8 cellular contexts compared by ENCODE assay signal in genomic region chr14:105180598-105181528, GRCh38. TPM values are rescaled to one million over a fixed set of nuclear protein-coding genes. Genes with fewer than 3 reads are reported as not detected.
DNase-seq lines count a peak whose midpoint lies in the region; ATAC-seq, FAIRE-seq and TF ChIP-seq lines count a peak whose summit lies in the region.

Gene NUDT14 (minus strand): TSS chr14:105181312. CDS start chr14:105181209, 103 bp downstream.

- H3K36me3 Mint-ChIP-seq in CD8-positive, alpha-beta T cell = no peaks in the 10 kb centered on the region
- no peaks in the 10 kb centered on the region for H3K36me3 Mint-ChIP-seq in WTC11

- no peaks in the 10 kb centered on the region for H4K20me1 ChIP-seq in Loucy (ENCODE audit: insufficient read depth, low read length, poor library complexity, severe bottlenecking)

- peak; percentile 94 for ATAC-seq in CD8-positive, alpha-beta T cell
- ATAC-seq in GM21390 (IDR thresholded peaks at IDR 0.05; ENCODE audit: unreplicated experiment) = peak; percentile 59
- peak; percentile 66 for ATAC-seq in WTC11

- no peak within 1 kb of the TSS for H3K27ac Mint-ChIP-seq in CD8-positive, alpha-beta T cell
- H3K27ac Mint-ChIP-seq in WTC11 = no peak within 1 kb of the TSS

- H3K27me3 ChIP-seq in CD8-positive, alpha-beta T cell (ENCODE audit: insufficient read depth, low read length) = no peaks in the 10 kb centered on the region
- no peaks in the 10 kb centered on the region for H3K27me3 ChIP-seq in Loucy (ENCODE audit: insufficient read depth, low read length, poor library complexity, severe bottlenecking)

- H3K9ac ChIP-seq in Loucy (ENCODE audit: low read depth, low read length, poor library complexity, severe bottlenecking) = peak within 1 kb of the TSS; percentile 70
- H3K9ac ChIP-seq in kidney (ENCODE audit: low read length in 2 of 2) = peak within 1 kb of the TSS in 1 of 2 donors; percentile 59

- peaks cover 25% of the 10 kb centered on the region for H3K4me1 ChIP-seq in CD8-positive, alpha-beta T cell (ENCODE audit: insufficient read depth, low read length)
- peaks cover 34% of the 10 kb centered on the region for H3K4me1 ChIP-seq in Loucy (ENCODE audit: insufficient read depth, low read length, poor library complexity, severe bottlenecking)
- peaks cover 0 to 12% of the 10 kb centered on the region in 2 donors for H3K4me1 ChIP-seq in kidney (ENCODE audit: control insufficient read depth in 1 of 2, insufficient read depth in 1 of 2, low read depth in 1 of 2, low read length in 2 of 2)

- no peak within 1 kb of the TSS for H3K27ac ChIP-seq in CD8-positive, alpha-beta T cell (ENCODE audit: low read depth, low read length)
- no peak within 1 kb of the TSS for H3K27ac ChIP-seq in kidney (ENCODE audit: low read depth in 2 of 2, low read length in 2 of 2)

- H3K9me3 Mint-ChIP-seq in CD8-positive, alpha-beta T cell = no peaks in the 10 kb centered on the region
- H3K9me3 Mint-ChIP-seq in WTC11 = no peaks in the 10 kb centered on the region

- no peak for FAIRE-seq in kidney (lab: Jason Lieb, UNC)

- peaks cover 15% of the 10 kb centered on the region; the same call in 1 of the 2 replicates for H3K79me2 ChIP-seq in Loucy (ENCODE audit: insufficient read depth, low read length)

- DNase-seq in CD8-positive, alpha-beta T cell = peak; percentile 77 to 95 (median 86)
- DNase-seq in WTC11 (ENCODE audit: low spot score) (peak; percentile 78), cardiac fibroblast (ENCODE audit: low read depth in 2 of 2) (peak; percentile 28 to 54), kidney (peak; percentile 95), superior temporal gyrus (ENCODE audit: extremely low spot score) (no peak)
- peak; percentile 80 to 87 for DNase-seq in stimulated activated CD4-positive, alpha-beta T cell treated with anti-CD3 and anti-CD28 coated beads, Interleukin-2, amount 100 ng/mL, for 24 hours

- H3K36me3 ChIP-seq in CD8-positive, alpha-beta T cell (ENCODE audit: insufficient read depth, low read length) = no peaks in the 10 kb centered on the region
- H3K36me3 ChIP-seq in Loucy (ENCODE audit: insufficient read depth, low read length) = no peaks in the 10 kb centered on the region
- H3K36me3 ChIP-seq in kidney (ENCODE audit: control insufficient read depth in 1 of 2, insufficient read depth in 2 of 2, low read length in 2 of 2) = no peaks in the 10 kb centered on the region

- TF ChIP-seq CTCF in CD8-positive, alpha-beta T cell (IDR thresholded peaks at IDR 0.05) = no peak
- no peak for TF ChIP-seq CTCF in Loucy (conservative IDR thresholded peaks at IDR 0.05; ENCODE audit: low read length)
- no peak for TF ChIP-seq CTCF in WTC11 (IDR thresholded peaks at IDR 0.05)
- TF ChIP-seq CTCF in cardiac fibroblast (IDR thresholded peaks at IDR 0.05; ENCODE audit: low read depth, low read length) = no peak
- no peak for TF ChIP-seq CTCF in kidney (IDR thresholded peaks at IDR 0.05; ENCODE audit: borderline replicate concordance, extremely low read depth, insufficient read depth)

- CTCF ChIA-PET in CD8-positive, alpha-beta T cell (lab: Charles Lee) = no interaction called here
- CTCF ChIA-PET in WTC11 (lab: Charles Lee) = interaction anchor here (0.6 to 8.3 kb wide), 22 partner anchors 8 to 309 kb away, joined by 3 to 107 read pairs (median 5); partner anchors contain the start of genes BRF1, BTBD6 and JAG2

- peak within 1 kb of the TSS; percentile 77 for H3K4me2 ChIP-seq in Loucy (ENCODE audit: low read depth, low read length, poor library complexity, severe bottlenecking)

- peaks cover 16% of the 10 kb centered on the region for H3K4me1 Mint-ChIP-seq in CD8-positive, alpha-beta T cell (ENCODE audit: low read depth)
- peaks cover 3% of the 10 kb centered on the region; the same call in 1 of the 2 replicates for H3K4me1 Mint-ChIP-seq in WTC11

- H3F3A ChIP-seq in Loucy (ENCODE audit: low read depth) = no peaks in the 10 kb centered on the region

- H3K9me3 ChIP-seq in CD8-positive, alpha-beta T cell (ENCODE audit: low read length) = no peaks in the 10 kb centered on the region
- no peaks in the 10 kb centered on the region for H3K9me3 ChIP-seq in Loucy (ENCODE audit: insufficient read depth, low read depth, low read length)
- no peaks in the 10 kb centered on the region for H3K9me3 ChIP-seq in kidney (ENCODE audit: control insufficient read depth in 1 of 2, low read length in 2 of 2)

- intact Hi-C loops in CD8-positive, alpha-beta T cell (cut with DNase I, micrococcal nuclease) = loop anchor here (1.0 to 10.0 kb wide), 11 partner anchors 12 to 429 kb away; partner anchors contain the start of genes BRF1 (in 2 of the 2), TEDC1 (in 2 of the 2), BTBD6 (in 1 of the 2) and CDCA4 (in 1 of the 2)
- intact Hi-C loops in kidney (cut with DNase I) = no loop called here

- POLR2A ChIA-PET in CD8-positive, alpha-beta T cell (lab: Charles Lee) = no interaction called here
- POLR2A ChIA-PET in WTC11 (lab: Charles Lee) = interaction anchor here (0.9 to 1.3 kb wide), 2 partner anchors 94 to 121 kb away, joined by 3 to 4 read pairs; no protein-coding TSS in a partner anchor

- no peaks in the 10 kb centered on the region for H3K27me3 Mint-ChIP-seq in CD8-positive, alpha-beta T cell (ENCODE audit: low read depth)
- H3K27me3 Mint-ChIP-seq in WTC11 (ENCODE audit: low read depth) = peaks cover 24% of the 10 kb centered on the region

- H3K4me3 ChIP-seq in CD8-positive, alpha-beta T cell (ENCODE audit: low read depth, low read length) = peak within 1 kb of the TSS; percentile 37
- peak within 1 kb of the TSS; percentile 81 for H3K4me3 ChIP-seq in Loucy (ENCODE audit: low read length, poor library complexity, severe bottlenecking)
- peak within 1 kb of the TSS; percentile 58 to 61 for H3K4me3 ChIP-seq in cardiac fibroblast (replicated peaks in 1 of 2; ENCODE audit: low read depth in 2 of 2, low read length in 2 of 2)
- peak within 1 kb of the TSS; percentile 18 to 65 for H3K4me3 ChIP-seq in kidney (ENCODE audit: low read length in 2 of 2)

- H2AFZ ChIP-seq in Loucy (ENCODE audit: low read length) = 0 out of 2 replicates have a peak within 1 kb of the TSS, but pooled peaks have one; percentile 65

- H3K4me3 Mint-ChIP-seq in CD8-positive, alpha-beta T cell = peak within 1 kb of the TSS; percentile 76
- peak within 1 kb of the TSS; percentile 71 for H3K4me3 Mint-ChIP-seq in WTC11

- no peaks in the 10 kb centered on the region for H3K9me2 ChIP-seq in Loucy (replicated peaks; ENCODE audit: low read depth, low read length)

TF ChIP-seq in WTC11, 78 proteins besides CTCF, POLR2A, EP300 and RAD21:
- TF ChIP-seq FOXP4 (CRISPR knock-in tag; IDR thresholded peaks at IDR 0.05) = 0 out of 2 replicates have a peak, but pooled peaks have one; percentile 17
- peak; percentile 81 for TF ChIP-seq SP1 (CRISPR knock-in tag; conservative IDR thresholded peaks at IDR 0.05)
- TF ChIP-seq RORB (CRISPR knock-in tag; IDR thresholded peaks at IDR 0.05) = no peak
- TF ChIP-seq E2F1 (CRISPR knock-in tag; IDR thresholded peaks at IDR 0.05) = no peak
- TF ChIP-seq, protein P1, sequence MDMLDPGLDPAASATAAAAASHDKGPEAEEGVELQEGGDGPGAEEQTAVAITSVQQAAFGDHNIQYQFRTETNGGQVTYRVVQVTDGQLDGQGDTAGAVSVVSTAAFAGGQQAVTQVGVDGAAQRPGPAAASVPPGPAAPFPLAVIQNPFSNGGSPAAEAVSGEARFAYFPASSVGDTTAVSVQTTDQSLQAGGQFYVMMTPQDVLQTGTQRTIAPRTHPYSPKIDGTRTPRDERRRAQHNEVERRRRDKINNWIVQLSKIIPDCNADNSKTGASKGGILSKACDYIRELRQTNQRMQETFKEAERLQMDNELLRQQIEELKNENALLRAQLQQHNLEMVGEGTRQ (CRISPR knock-in tag; IDR thresholded peaks at IDR 0.05) = peak; percentile 86
- no peak for TF ChIP-seq NFE2L1 (CRISPR knock-in tag; IDR thresholded peaks at IDR 0.05)
- peak; percentile 33; the same call in 1 of the 2 replicates for TF ChIP-seq ZNF423 (CRISPR knock-in tag; IDR thresholded peaks at IDR 0.05)
- no peak for TF ChIP-seq PRRX2 (CRISPR knock-in tag; IDR thresholded peaks at IDR 0.05)
- no peak for TF ChIP-seq ELF4 (CRISPR knock-in tag; IDR thresholded peaks at IDR 0.05; ENCODE audit: low read depth)
TF ChIP-seq in WTC11: peak in this region for 4.

RNA-seq across cellular contexts. Expression of gene NUDT14, which starts in this region (rescaled TPM):
- 1 to 10 TPM; 5.7 to 6.2 TPM for total RNA-seq in CD8-positive, alpha-beta T cell
- 35.4 to 56.2 TPM (median 51.3 TPM) in 3 replicates for total RNA-seq in WTC11 (2021)
- total RNA-seq in kidney = 48.6 TPM
- 59.1 TPM for polyA plus RNA-seq in kidney (ENCODE audit: insufficient read depth, low read depth, low replicate concordance)
